1 cellular context compared by ENCODE assay signal in the genomic region with DNA sequence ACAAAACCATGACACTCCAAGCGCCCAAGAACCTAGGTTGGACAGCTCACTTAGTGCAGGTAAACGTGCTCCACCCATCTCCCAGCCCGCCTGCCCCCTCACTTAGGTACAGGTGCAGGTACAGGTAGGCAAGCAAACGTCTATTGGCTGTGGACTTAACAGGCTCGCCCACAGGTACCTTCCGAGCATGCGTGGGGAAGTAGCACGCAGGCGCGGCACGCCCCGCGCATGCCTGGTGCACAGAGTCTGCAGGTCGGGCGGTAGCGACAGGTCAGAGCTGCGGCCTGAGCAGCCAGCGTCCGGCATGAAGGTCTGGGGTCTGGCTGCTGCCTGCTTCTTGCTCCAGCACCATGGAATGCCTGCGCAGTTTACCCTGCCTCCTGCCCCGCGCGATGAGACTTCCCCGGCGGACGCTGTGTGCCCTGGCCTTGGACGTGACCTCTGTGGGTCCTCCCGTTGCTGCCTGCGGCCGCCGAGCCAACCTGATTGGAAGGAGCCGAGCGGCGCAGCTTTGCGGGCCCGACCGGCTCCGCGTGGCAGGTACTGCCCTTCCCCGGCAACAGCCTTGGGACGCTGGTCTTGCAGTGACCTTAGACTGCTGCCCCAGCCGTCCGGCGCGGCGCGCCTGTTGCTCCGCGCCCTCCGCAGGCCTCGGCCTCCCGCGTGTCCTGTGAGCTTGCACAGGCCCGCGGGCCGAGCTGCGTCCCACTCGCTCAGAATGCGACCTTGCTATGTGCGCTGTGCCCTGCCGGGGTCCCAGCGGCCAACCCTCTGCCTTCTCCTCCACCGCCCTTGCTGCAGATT.
TF ChIP-seq lines count a peak whose summit lies in the region.

A gene with protein sequence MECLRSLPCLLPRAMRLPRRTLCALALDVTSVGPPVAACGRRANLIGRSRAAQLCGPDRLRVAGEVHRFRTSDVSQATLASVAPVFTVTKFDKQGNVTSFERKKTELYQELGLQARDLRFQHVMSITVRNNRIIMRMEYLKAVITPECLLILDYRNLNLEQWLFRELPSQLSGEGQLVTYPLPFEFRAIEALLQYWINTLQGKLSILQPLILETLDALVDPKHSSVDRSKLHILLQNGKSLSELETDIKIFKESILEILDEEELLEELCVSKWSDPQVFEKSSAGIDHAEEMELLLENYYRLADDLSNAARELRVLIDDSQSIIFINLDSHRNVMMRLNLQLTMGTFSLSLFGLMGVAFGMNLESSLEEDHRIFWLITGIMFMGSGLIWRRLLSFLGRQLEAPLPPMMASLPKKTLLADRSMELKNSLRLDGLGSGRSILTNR (plus strand): TSS at position 240 of the 804 bp plus-strand sequence. CDS start 111 bp downstream, at position 351.

TF ChIP-seq in HEK293, 187 proteins besides CTCF, POLR2A, EP300 and RAD21 (continued from another document and continues in another):
- TF ChIP-seq ZNF37A (tag by site-specific recombination; IDR thresholded peaks at IDR 0.05) (no peak), ZNF747 (tag by site-specific recombination; IDR thresholded peaks at IDR 0.05) (no peak), ZNF510 (tag by site-specific recombination; IDR thresholded peaks at IDR 0.05; ENCODE audit: insufficient replicate concordance) (no peak), KLF16 (tag by site-specific recombination; IDR thresholded peaks at IDR 0.05) (no peak), ZBTB21 (tag by site-specific recombination; IDR thresholded peaks at IDR 0.05) (no peak), MEIS1 (CRISPR knock-in tag; IDR thresholded peaks at IDR 0.05; ENCODE audit: borderline replicate concordance) (peak; percentile 22; the same call in 1 of the 2 replicates), ZNF629 (tag by site-specific recombination; IDR thresholded peaks at IDR 0.05) (peak; percentile 26; the same call in 1 of the 2 replicates), ZNF549 (tag by site-specific recombination; IDR thresholded peaks at IDR 0.05) (no peak), ZBTB1 (tag by site-specific recombination; IDR thresholded peaks at IDR 0.05) (no peak), GLIS1 (tag by site-specific recombination; IDR thresholded peaks at IDR 0.05) (no peak), SP7 (tag by site-specific recombination; IDR thresholded peaks at IDR 0.05) (peak; percentile 63), SCRT1 (tag by site-specific recombination; IDR thresholded peaks at IDR 0.05; ENCODE audit: borderline replicate concordance) (peak; percentile 60), HOXA7 (CRISPR knock-in tag; IDR thresholded peaks at IDR 0.05; ENCODE audit: borderline replicate concordance) (no peak), KLF8 (tag by site-specific recombination; IDR thresholded peaks at IDR 0.05) (peak; percentile 58; the same call in 1 of the 2 replicates), KLF7 (tag by site-specific recombination; IDR thresholded peaks at IDR 0.05; ENCODE audit: borderline replicate concordance) (no peak), YY1 (tag by site-specific recombination; IDR thresholded peaks at IDR 0.05) (peak; percentile 30; the same call in 1 of the 2 replicates), ZNF560 (tag by site-specific recombination; IDR thresholded peaks at IDR 0.05; ENCODE audit: borderline replicate concordance) (no peak), ZNF76 (tag by site-specific recombination; IDR thresholded peaks at IDR 0.05; ENCODE audit: borderline replicate concordance, low read depth) (peak; percentile 51; the same call in 1 of the 2 replicates), ZNF623 (tag by site-specific recombination; IDR thresholded peaks at IDR 0.05) (no peak), ZNF114 (tag by site-specific recombination; IDR thresholded peaks at IDR 0.05) (no peak), ZSCAN30 (tag by site-specific recombination; IDR thresholded peaks at IDR 0.05) (peak; percentile 7; the same call in 1 of the 2 replicates), ZNF544 (tag by site-specific recombination; IDR thresholded peaks at IDR 0.05) (no peak), ZNF654 (tag by site-specific recombination; IDR thresholded peaks at IDR 0.05; ENCODE audit: low read depth) (no peak), ZNF155 (tag by site-specific recombination; IDR thresholded peaks at IDR 0.05) (no peak), ZNF785 (tag by site-specific recombination; IDR thresholded peaks at IDR 0.05) (no peak; the same call in 1 of the 2 replicates), ZFP37 (tag by site-specific recombination; IDR thresholded peaks at IDR 0.05) (0 out of 2 replicates have a peak, but pooled peaks have one; percentile 47), KLF10 (tag by site-specific recombination; IDR thresholded peaks at IDR 0.05) (no peak), ZNF341 (tag by site-specific recombination; IDR thresholded peaks at IDR 0.05; ENCODE audit: low read depth) (peak; percentile 31; the same call in 1 of the 2 replicates), ZNF530 (tag by site-specific recombination; IDR thresholded peaks at IDR 0.05; ENCODE audit: low read depth) (no peak), ZNF473 (tag by site-specific recombination; IDR thresholded peaks at IDR 0.05) (no peak)
- TF ChIP-seq, protein P1, sequence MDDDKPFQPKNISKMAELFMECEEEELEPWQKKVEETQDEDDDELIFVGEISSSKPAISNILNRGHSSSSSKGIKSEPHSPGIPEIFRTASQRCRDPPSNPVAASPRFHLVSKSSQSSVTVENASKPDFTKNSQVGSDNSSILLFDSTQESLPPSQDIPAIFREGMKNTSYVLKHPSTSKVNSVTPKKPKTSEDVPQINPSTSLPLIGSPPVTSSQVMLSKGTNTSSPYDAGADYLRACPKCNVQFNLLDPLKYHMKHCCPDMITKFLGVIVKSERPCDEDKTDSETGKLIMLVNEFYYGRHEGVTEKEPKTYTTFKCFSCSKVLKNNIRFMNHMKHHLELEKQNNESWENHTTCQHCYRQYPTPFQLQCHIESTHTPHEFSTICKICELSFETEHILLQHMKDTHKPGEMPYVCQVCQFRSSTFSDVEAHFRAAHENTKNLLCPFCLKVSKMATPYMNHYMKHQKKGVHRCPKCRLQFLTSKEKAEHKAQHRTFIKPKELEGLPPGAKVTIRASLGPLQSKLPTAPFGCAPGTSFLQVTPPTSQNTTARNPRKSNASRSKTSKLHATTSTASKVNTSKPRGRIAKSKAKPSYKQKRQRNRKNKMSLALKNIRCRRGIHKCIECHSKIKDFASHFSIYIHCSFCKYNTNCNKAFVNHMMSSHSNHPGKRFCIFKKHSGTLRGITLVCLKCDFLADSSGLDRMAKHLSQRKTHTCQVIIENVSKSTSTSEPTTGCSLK (tag by site-specific recombination; IDR thresholded peaks at IDR 0.05): no peak
- TF ChIP-seq, protein P2, sequence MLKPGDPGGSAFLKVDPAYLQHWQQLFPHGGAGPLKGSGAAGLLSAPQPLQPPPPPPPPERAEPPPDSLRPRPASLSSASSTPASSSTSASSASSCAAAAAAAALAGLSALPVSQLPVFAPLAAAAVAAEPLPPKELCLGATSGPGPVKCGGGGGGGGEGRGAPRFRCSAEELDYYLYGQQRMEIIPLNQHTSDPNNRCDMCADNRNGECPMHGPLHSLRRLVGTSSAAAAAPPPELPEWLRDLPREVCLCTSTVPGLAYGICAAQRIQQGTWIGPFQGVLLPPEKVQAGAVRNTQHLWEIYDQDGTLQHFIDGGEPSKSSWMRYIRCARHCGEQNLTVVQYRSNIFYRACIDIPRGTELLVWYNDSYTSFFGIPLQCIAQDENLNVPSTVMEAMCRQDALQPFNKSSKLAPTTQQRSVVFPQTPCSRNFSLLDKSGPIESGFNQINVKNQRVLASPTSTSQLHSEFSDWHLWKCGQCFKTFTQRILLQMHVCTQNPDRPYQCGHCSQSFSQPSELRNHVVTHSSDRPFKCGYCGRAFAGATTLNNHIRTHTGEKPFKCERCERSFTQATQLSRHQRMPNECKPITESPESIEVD (tag by site-specific recombination; IDR thresholded peaks at IDR 0.05): no peak
- TF ChIP-seq, protein P3, sequence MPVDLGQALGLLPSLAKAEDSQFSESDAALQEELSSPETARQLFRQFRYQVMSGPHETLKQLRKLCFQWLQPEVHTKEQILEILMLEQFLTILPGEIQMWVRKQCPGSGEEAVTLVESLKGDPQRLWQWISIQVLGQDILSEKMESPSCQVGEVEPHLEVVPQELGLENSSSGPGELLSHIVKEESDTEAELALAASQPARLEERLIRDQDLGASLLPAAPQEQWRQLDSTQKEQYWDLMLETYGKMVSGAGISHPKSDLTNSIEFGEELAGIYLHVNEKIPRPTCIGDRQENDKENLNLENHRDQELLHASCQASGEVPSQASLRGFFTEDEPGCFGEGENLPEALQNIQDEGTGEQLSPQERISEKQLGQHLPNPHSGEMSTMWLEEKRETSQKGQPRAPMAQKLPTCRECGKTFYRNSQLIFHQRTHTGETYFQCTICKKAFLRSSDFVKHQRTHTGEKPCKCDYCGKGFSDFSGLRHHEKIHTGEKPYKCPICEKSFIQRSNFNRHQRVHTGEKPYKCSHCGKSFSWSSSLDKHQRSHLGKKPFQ (tag by site-specific recombination; IDR thresholded peaks at IDR 0.05): no peak
- TF ChIP-seq, protein P4, sequence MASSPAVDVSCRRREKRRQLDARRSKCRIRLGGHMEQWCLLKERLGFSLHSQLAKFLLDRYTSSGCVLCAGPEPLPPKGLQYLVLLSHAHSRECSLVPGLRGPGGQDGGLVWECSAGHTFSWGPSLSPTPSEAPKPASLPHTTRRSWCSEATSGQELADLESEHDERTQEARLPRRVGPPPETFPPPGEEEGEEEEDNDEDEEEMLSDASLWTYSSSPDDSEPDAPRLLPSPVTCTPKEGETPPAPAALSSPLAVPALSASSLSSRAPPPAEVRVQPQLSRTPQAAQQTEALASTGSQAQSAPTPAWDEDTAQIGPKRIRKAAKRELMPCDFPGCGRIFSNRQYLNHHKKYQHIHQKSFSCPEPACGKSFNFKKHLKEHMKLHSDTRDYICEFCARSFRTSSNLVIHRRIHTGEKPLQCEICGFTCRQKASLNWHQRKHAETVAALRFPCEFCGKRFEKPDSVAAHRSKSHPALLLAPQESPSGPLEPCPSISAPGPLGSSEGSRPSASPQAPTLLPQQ (tag by site-specific recombination; IDR thresholded peaks at IDR 0.05): peak; percentile 84
- TF ChIP-seq, protein P5, sequence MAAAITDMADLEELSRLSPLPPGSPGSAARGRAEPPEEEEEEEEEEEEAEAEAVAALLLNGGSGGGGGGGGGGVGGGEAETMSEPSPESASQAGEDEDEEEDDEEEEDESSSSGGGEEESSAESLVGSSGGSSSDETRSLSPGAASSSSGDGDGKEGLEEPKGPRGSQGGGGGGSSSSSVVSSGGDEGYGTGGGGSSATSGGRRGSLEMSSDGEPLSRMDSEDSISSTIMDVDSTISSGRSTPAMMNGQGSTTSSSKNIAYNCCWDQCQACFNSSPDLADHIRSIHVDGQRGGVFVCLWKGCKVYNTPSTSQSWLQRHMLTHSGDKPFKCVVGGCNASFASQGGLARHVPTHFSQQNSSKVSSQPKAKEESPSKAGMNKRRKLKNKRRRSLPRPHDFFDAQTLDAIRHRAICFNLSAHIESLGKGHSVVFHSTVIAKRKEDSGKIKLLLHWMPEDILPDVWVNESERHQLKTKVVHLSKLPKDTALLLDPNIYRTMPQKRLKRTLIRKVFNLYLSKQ (tag by site-specific recombination; IDR thresholded peaks at IDR 0.05; ENCODE audit: borderline replicate concordance): no peak
- TF ChIP-seq, protein P6, sequence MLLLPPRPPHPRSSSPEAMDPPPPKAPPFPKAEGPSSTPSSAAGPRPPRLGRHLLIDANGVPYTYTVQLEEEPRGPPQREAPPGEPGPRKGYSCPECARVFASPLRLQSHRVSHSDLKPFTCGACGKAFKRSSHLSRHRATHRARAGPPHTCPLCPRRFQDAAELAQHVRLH (tag by site-specific recombination; IDR thresholded peaks at IDR 0.05): peak; percentile 86; the same call in 1 of the 2 replicates
- TF ChIP-seq, protein P7, sequence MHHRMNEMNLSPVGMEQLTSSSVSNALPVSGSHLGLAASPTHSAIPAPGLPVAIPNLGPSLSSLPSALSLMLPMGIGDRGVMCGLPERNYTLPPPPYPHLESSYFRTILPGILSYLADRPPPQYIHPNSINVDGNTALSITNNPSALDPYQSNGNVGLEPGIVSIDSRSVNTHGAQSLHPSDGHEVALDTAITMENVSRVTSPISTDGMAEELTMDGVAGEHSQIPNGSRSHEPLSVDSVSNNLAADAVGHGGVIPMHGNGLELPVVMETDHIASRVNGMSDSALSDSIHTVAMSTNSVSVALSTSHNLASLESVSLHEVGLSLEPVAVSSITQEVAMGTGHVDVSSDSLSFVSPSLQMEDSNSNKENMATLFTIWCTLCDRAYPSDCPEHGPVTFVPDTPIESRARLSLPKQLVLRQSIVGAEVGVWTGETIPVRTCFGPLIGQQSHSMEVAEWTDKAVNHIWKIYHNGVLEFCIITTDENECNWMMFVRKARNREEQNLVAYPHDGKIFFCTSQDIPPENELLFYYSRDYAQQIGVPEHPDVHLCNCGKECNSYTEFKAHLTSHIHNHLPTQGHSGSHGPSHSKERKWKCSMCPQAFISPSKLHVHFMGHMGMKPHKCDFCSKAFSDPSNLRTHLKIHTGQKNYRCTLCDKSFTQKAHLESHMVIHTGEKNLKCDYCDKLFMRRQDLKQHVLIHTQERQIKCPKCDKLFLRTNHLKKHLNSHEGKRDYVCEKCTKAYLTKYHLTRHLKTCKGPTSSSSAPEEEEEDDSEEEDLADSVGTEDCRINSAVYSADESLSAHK (tag by site-specific recombination; IDR thresholded peaks at IDR 0.05): no peak
- TF ChIP-seq, protein P8, sequence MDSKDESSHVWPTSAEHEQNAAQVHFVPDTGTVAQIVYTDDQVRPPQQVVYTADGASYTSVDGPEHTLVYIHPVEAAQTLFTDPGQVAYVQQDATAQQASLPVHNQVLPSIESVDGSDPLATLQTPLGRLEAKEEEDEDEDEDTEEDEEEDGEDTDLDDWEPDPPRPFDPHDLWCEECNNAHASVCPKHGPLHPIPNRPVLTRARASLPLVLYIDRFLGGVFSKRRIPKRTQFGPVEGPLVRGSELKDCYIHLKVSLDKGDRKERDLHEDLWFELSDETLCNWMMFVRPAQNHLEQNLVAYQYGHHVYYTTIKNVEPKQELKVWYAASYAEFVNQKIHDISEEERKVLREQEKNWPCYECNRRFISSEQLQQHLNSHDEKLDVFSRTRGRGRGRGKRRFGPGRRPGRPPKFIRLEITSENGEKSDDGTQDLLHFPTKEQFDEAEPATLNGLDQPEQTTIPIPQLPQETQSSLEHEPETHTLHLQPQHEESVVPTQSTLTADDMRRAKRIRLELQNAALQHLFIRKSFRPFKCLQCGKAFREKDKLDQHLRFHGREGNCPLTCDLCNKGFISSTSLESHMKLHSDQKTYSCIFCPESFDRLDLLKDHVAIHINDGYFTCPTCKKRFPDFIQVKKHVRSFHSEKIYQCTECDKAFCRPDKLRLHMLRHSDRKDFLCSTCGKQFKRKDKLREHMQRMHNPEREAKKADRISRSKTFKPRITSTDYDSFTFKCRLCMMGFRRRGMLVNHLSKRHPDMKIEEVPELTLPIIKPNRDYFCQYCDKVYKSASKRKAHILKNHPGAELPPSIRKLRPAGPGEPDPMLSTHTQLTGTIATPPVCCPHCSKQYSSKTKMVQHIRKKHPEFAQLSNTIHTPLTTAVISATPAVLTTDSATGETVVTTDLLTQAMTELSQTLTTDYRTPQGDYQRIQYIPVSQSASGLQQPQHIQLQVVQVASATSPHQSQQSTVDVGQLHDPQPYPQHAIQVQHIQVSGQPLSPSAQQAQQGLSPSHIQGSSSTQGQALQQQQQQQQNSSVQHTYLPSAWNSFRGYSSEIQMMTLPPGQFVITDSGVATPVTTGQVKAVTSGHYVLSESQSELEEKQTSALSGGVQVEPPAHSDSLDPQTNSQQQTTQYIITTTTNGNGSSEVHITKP (tag by site-specific recombination; IDR thresholded peaks at IDR 0.05): no peak
- TF ChIP-seq, protein P9, sequence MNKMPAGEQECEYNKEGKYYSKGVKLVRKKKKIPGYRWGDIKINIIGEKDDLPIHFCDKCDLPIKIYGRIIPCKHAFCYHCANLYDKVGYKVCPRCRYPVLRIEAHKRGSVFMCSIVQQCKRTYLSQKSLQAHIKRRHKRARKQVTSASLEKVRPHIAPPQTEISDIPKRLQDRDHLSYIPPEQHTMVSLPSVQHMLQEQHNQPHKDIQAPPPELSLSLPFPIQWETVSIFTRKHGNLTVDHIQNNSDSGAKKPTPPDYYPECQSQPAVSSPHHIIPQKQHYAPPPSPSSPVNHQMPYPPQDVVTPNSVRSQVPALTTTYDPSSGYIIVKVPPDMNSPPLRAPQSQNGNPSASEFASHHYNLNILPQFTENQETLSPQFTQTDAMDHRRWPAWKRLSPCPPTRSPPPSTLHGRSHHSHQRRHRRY (tag by site-specific recombination; IDR thresholded peaks at IDR 0.05): no peak
